Comparison of ENCODE assay signal across 14 cellular contexts in genomic region chr21:42263591-42264131, GRCh38. TPM values are rescaled to one million over a fixed set of nuclear protein-coding genes. Genes with fewer than 3 reads are reported as not detected.
DNase-seq lines count a peak whose midpoint lies in the region; ATAC-seq and TF ChIP-seq lines count a peak whose summit lies in the region.
"Had no signal": no experiment of that assay in that cellular context is flagged by ENCODE, and none has a peak within 500 bp of the region (broad histone marks: within the 10 kb centered on the region; RNA-seq: fewer than 3 reads in every experiment).

No MANE protein-coding gene starts in this region.

- H3K4me3 ChIP-seq in heart left ventricle (no peak overlapping the region), parathyroid adenoma (ENCODE audit: low read depth, low read length) (no peak overlapping the region)
- H3K4me3 ChIP-seq: K562 had no signal

- H2AFZ ChIP-seq in parathyroid adenoma, result no peak overlapping the region

- DNase-seq in CD1c-positive myeloid dendritic cell (ENCODE audit: extremely low spot score), result peak; percentile 47
- peak; percentile 73 for DNase-seq in UCSD-AML1 (lab: John Stamatoyannopoulos, UW; ENCODE audit: unreplicated experiment)
- DNase-seq in heart left ventricle, result peak in 4 of 5 donors; percentile 56 to 70 (median 58)
- DNase-seq in A172 (ENCODE audit: low spot score), result no peak
- no peak for DNase-seq in NAMALWA (ENCODE audit: low spot score)
- DNase-seq in DMS153 (lab: John Stamatoyannopoulos, UW), result no peak
- DNase-seq in stimulated activated effector memory CD8-positive, alpha-beta T cell treated with anti-CD3 and anti-CD28 coated beads, Interleukin-12 subunit alpha, Interleukin-12 subunit beta, amount 100 ng/mL, for 72 hours (ENCODE audit: low spot score in 2 of 2), result no peak
- DNase-seq: activated CD4-positive, alpha-beta T cell treated with anti-CD3 and anti-CD28 coated beads for 36 hours; naive B cell; NCI-H226; stimulated activated naive CD4-positive, alpha-beta T cell treated with Interleukin-2 at 50 U/mL for 16 hours had no signal

- no peak for TF ChIP-seq POLR2A in heart left ventricle (IDR thresholded peaks at IDR 0.05)

- peaks cover 5% of the 10 kb centered on the region for H3K79me2 ChIP-seq in parathyroid adenoma

- no peak overlapping the region for H3K27ac Mint-ChIP-seq in stimulated activated effector memory CD8-positive, alpha-beta T cell treated with anti-CD3 and anti-CD28 coated beads, Interleukin-12 subunit alpha, Interleukin-12 subunit beta, amount 100 ng/mL, for 72 hours
- H3K27ac Mint-ChIP-seq: activated CD4-positive, alpha-beta T cell treated with anti-CD3 and anti-CD28 coated beads for 36 hours had no signal

- TF ChIP-seq CTCF in heart left ventricle (IDR thresholded peaks at IDR 0.05), result no peak
- no peak for TF ChIP-seq CTCF in parathyroid adenoma (IDR thresholded peaks at IDR 0.05)

- H3K36me3 ChIP-seq in heart left ventricle (no peaks in the 10 kb centered on the region), parathyroid adenoma (ENCODE audit: control insufficient read depth, insufficient read depth, low read length) (no peaks in the 10 kb centered on the region)

- H3K4me2 ChIP-seq in parathyroid adenoma (ENCODE audit: low read length), result no peak overlapping the region

- 50 to 63% (median 53%) methylated on average over 18 of the region's 18 CpGs for WGBS in heart left ventricle, 4 donors

- H3K27ac ChIP-seq in heart left ventricle, result peak overlapping the region; percentile 52 to 90 (median 78)
- H3K27ac ChIP-seq in parathyroid adenoma, result peak overlapping the region; percentile 77

- H3K9me3 ChIP-seq in heart left ventricle, result no peaks in the 10 kb centered on the region
- H3K9me3 ChIP-seq in parathyroid adenoma (ENCODE audit: control insufficient read depth, low read length), result no peaks in the 10 kb centered on the region

- H3K27me3 ChIP-seq in heart left ventricle, result no peaks in the 10 kb centered on the region
- no peaks in the 10 kb centered on the region for H3K27me3 ChIP-seq in parathyroid adenoma (ENCODE audit: control insufficient read depth, insufficient read depth, low read length)

- ATAC-seq in heart left ventricle, result peak; percentile 33 to 72 (median 45)
- no peak for ATAC-seq in stimulated activated effector memory CD8-positive, alpha-beta T cell treated with anti-CD3 and anti-CD28 coated beads, Interleukin-12 subunit alpha, Interleukin-12 subunit beta, amount 100 ng/mL, for 72 hours
- ATAC-seq: activated CD4-positive, alpha-beta T cell treated with anti-CD3 and anti-CD28 coated beads for 36 hours; K562 had no signal

- peaks cover 24% of the 10 kb centered on the region for H3K4me1 Mint-ChIP-seq in stimulated activated effector memory CD8-positive, alpha-beta T cell treated with anti-CD3 and anti-CD28 coated beads, Interleukin-12 subunit alpha, Interleukin-12 subunit beta, amount 100 ng/mL, for 72 hours

- intact Hi-C loops in heart left ventricle (cut with DNase I), result loop anchor here in 3 of 10 donors (5.0 kb wide), 3 partner anchors 34 to 96 kb away; no protein-coding TSS in a partner anchor

- no peaks in the 10 kb centered on the region for H3K9me3 Mint-ChIP-seq in stimulated activated effector memory CD8-positive, alpha-beta T cell treated with anti-CD3 and anti-CD28 coated beads, Interleukin-12 subunit alpha, Interleukin-12 subunit beta, amount 100 ng/mL, for 72 hours

- H3K9ac ChIP-seq in parathyroid adenoma, result no peak overlapping the region

- no peaks in the 10 kb centered on the region for H3K36me3 Mint-ChIP-seq in stimulated activated effector memory CD8-positive, alpha-beta T cell treated with anti-CD3 and anti-CD28 coated beads, Interleukin-12 subunit alpha, Interleukin-12 subunit beta, amount 100 ng/mL, for 72 hours

- no peak overlapping the region for H3K4me3 Mint-ChIP-seq in stimulated activated effector memory CD8-positive, alpha-beta T cell treated with anti-CD3 and anti-CD28 coated beads, Interleukin-12 subunit alpha, Interleukin-12 subunit beta, amount 100 ng/mL, for 72 hours
- H3K4me3 Mint-ChIP-seq: activated CD4-positive, alpha-beta T cell treated with anti-CD3 and anti-CD28 coated beads for 36 hours had no signal

- peaks cover 2 to 62% (median 33%) of the 10 kb centered on the region in 12 donors for H3K4me1 ChIP-seq in heart left ventricle
- peaks cover 7% of the 10 kb centered on the region for H3K4me1 ChIP-seq in parathyroid adenoma

RNA-seq across cellular contexts. Expression of gene ABCG1, which starts 44.7 kb away (rescaled TPM):
- total RNA-seq in heart left ventricle, result 10 to 100 TPM in 7 of 9 donors, 1 to 10 TPM in 2; 3.3 to 25.3 (median 13.5) TPM
- polyA plus RNA-seq in heart left ventricle, result 10 to 100 TPM in 1 of 2 donors, 1 to 10 TPM in 1; 7.2 to 21.7 TPM
- 2.5 and 2.9 TPM in 2 replicates for total RNA-seq in A172 (2014; rRNA removed; shearing (Covaris generic))
- polyA plus RNA-seq: K562 had no signal

RNA-seq across cellular contexts. Expression of gene TFF3, which starts 51.5 kb away (rescaled TPM):
- total RNA-seq in heart left ventricle, result 10 to 100 TPM in 1 of 9 donors, 1 to 10 TPM in 6, under 1 TPM in 2; 0.75 to 10.8 (median 2.8) TPM
- 1 to 10 TPM; 3.0 to 3.5 TPM for polyA plus RNA-seq in heart left ventricle
- total RNA-seq in A172 (2014; rRNA removed; shearing (Covaris generic)), result not detected in 2 replicates
- total RNA-seq: activated CD4-positive, alpha-beta T cell treated with anti-CD3 and anti-CD28 coated beads for 36 hours had no signal
- polyA plus RNA-seq: BJ, K562 had no signal

Comparison
In these comparisons a context has a peak if more than half of its experiments do, and no peak if none do; other contexts are left out.
1. DNase-seq: peak in CD1c-positive myeloid dendritic cell (single experiment), UCSD-AML1 (single experiment) and heart left ventricle (4 of 5); none in A172 (single experiment), NAMALWA (single experiment), DMS153 (single experiment) and stimulated activated effector memory CD8-positive, alpha-beta T cell treated with anti-CD3 and anti-CD28 coated beads, Interleukin-12 subunit alpha, Interleukin-12 subunit beta, amount 100 ng/mL, for 72 hours (0 of 2).